Comparison of ENCODE assay signal across 9 cellular contexts in genomic region chr12:21941522-21942376, GRCh38. TPM values are rescaled to one million over a fixed set of nuclear protein-coding genes. Genes with fewer than 3 reads are reported as not detected.
A peak's percentile ranks its signal among the peaks of the same experiment; 100 is the strongest.
DNase-seq lines count a peak whose midpoint lies in the region; ATAC-seq and TF ChIP-seq lines count a peak whose summit lies in the region.
"Had no signal": no experiment of that assay in that cellular context is flagged by ENCODE, and none has a peak within 500 bp of the region (broad histone marks: within the 10 kb centered on the region; RNA-seq: fewer than 3 reads in every experiment).

No MANE protein-coding gene starts in this region.

- H3K27me3 Mint-ChIP-seq in CD8-positive, alpha-beta memory T cell, result peaks cover 33 to 78% of the 10 kb centered on the region in 2 donors

- H4K20me1 ChIP-seq in SK-N-SH (ENCODE audit: insufficient read depth) (no peaks in the 10 kb centered on the region), neural cell (ENCODE audit: insufficient read depth) (no peaks in the 10 kb centered on the region)

- CTCF ChIA-PET in CD8-positive, alpha-beta memory T cell (lab: Charles Lee), result no interaction called here
- CTCF ChIA-PET in SK-N-SH (lab: Yijun Ruan, JAX), result interaction anchor here (0.7 kb wide), 1 partner anchor 166 kb away, joined by 3 read pairs; no protein-coding TSS in a partner anchor

- no peaks in the 10 kb centered on the region for H3F3A ChIP-seq in SK-N-SH (replicated peaks; ENCODE audit: insufficient read depth)
- H3F3A ChIP-seq in neural cell (ENCODE audit: insufficient read depth, low read length, poor library complexity, severe bottlenecking), result no peaks in the 10 kb centered on the region

- H3K4me3 Mint-ChIP-seq in CD8-positive, alpha-beta memory T cell, result peak overlapping the region in 6 of 7 donors; percentile 48 to 71 (median 66)

- no peak overlapping the region for H3K27ac ChIP-seq in CD8-positive, alpha-beta memory T cell (ENCODE audit: low read depth, low read length)
- no peak overlapping the region for H3K27ac ChIP-seq in SK-N-SH (ENCODE audit: low read depth in 2 of 2, low read length in 1 of 2)
- no peak overlapping the region for H3K27ac ChIP-seq in foreskin keratinocyte
- H3K27ac ChIP-seq in neural cell (ENCODE audit: low read length), result no peak overlapping the region

- TF ChIP-seq RAD21 in SK-N-SH (IDR thresholded peaks at IDR 0.05; ENCODE audit: low read length) (no peak), neural cell (conservative IDR thresholded peaks at IDR 0.05) (no peak)

- TF ChIP-seq EP300 in SK-N-SH (IDR thresholded peaks at IDR 0.05; ENCODE audit: borderline replicate concordance in 1 of 2, low read depth in 1 of 2, low read length in 1 of 2) (no peak), neural cell (conservative IDR thresholded peaks at IDR 0.05; ENCODE audit: poor library complexity, severe bottlenecking) (no peak)

- peaks cover 12 to 27% (median 22%) of the 10 kb centered on the region in 5 donors for H3K9me3 Mint-ChIP-seq in CD8-positive, alpha-beta memory T cell

- no peak overlapping the region for H3K4me3 ChIP-seq in CD8-positive, alpha-beta memory T cell (ENCODE audit: low read length)
- H3K4me3 ChIP-seq in SK-N-SH (ENCODE audit: low read depth in 2 of 2, low read length in 1 of 2), result peak overlapping the region; percentile 26 to 46
- peak overlapping the region; percentile 61 for H3K4me3 ChIP-seq in neural cell (ENCODE audit: low read length)

- H3K9me2 ChIP-seq in SK-N-SH (no peaks in the 10 kb centered on the region), neural cell (ENCODE audit: insufficient read depth, low read length) (no peaks in the 10 kb centered on the region)

- H3K27ac Mint-ChIP-seq in CD8-positive, alpha-beta memory T cell, result peak overlapping the region in 2 of 8 donors; percentile 26 to 72

- peaks cover 16 to 18% (median 17%) of the 10 kb centered on the region in 3 donors for H3K4me1 Mint-ChIP-seq in CD8-positive, alpha-beta memory T cell

- H2AFZ ChIP-seq in SK-N-SH (ENCODE audit: low read depth), result no peak overlapping the region
- no peak overlapping the region for H2AFZ ChIP-seq in neural cell (ENCODE audit: low read depth, low read length)

- no peak for DNase-seq in CD8-positive, alpha-beta memory T cell
- DNase-seq in SK-N-SH (peak; percentile 33), foreskin keratinocyte (no peak), hippocampal formation (lab: John Stamatoyannopoulos, UW) (no peak)

- H3K79me2 ChIP-seq in SK-N-SH (ENCODE audit: insufficient read depth) (no peaks in the 10 kb centered on the region), neural cell (replicated peaks; ENCODE audit: insufficient read depth, low read length) (no peaks in the 10 kb centered on the region)

- no peak overlapping the region for H3K9ac ChIP-seq in SK-N-SH
- H3K9ac ChIP-seq in neural cell (ENCODE audit: low read length), result no peak overlapping the region

- H3K36me3 Mint-ChIP-seq in CD8-positive, alpha-beta memory T cell, result no peaks in the 10 kb centered on the region

- POLR2A ChIA-PET in CD8-positive, alpha-beta memory T cell (lab: Charles Lee), result no interaction called here
- POLR2A ChIA-PET in SK-N-SH (lab: Yijun Ruan, JAX), result no interaction called here

- no peaks in the 10 kb centered on the region for H3K36me3 ChIP-seq in CD8-positive, alpha-beta memory T cell (ENCODE audit: insufficient read depth, low read length)
- H3K36me3 ChIP-seq in SK-N-SH (replicated peaks in 1 of 2; ENCODE audit: control insufficient read depth in 1 of 2, insufficient read depth in 2 of 2, low read length in 1 of 2) (no peaks in the 10 kb centered on the region), neural cell (ENCODE audit: insufficient read depth, low read length) (no peaks in the 10 kb centered on the region)

- WGBS in SK-N-SH (ENCODE audit: low lambda C conversion rate), result 19% methylated on average over 31 of the region's 51 CpGs

- H3K4me2 ChIP-seq in SK-N-SH (peak overlapping the region; percentile 67), neural cell (ENCODE audit: low read length) (peak overlapping the region; percentile 9)

- H3K27me3 ChIP-seq in CD8-positive, alpha-beta memory T cell (ENCODE audit: insufficient read depth, low read length, poor library complexity, severe bottlenecking), result peaks cover 13% of the 10 kb centered on the region
- H3K27me3 ChIP-seq in SK-N-SH (ENCODE audit: insufficient read depth), result peaks cover 32% of the 10 kb centered on the region; the same call in 1 of the 2 replicates
- peaks cover 80% of the 10 kb centered on the region for H3K27me3 ChIP-seq in foreskin keratinocyte
- peaks cover 40% of the 10 kb centered on the region for H3K27me3 ChIP-seq in neural cell (ENCODE audit: insufficient read depth, low read depth, low read length)

- TF ChIP-seq CTCF in SK-N-SH (IDR thresholded peaks at IDR 0.05) (peak; percentile 39), foreskin keratinocyte (conservative IDR thresholded peaks at IDR 0.05) (no peak), neural cell (IDR thresholded peaks at IDR 0.05; ENCODE audit: poor library complexity, severe bottlenecking) (no peak)

- ATAC-seq in foreskin keratinocyte, result peak; percentile 45
- ATAC-seq in GM18873 (IDR thresholded peaks at IDR 0.05; ENCODE audit: low FRiP score, unreplicated experiment), result no peak
- no peak for ATAC-seq in HG03469 (IDR thresholded peaks at IDR 0.05; ENCODE audit: unreplicated experiment)
- no peak for ATAC-seq in GM19455 (IDR thresholded peaks at IDR 0.05; ENCODE audit: unreplicated experiment)
- ATAC-seq: HCT116 had no signal

- H3K4me1 ChIP-seq in CD8-positive, alpha-beta memory T cell (ENCODE audit: insufficient read depth, low read length), result peaks cover 14% of the 10 kb centered on the region
- peaks cover 0 to 5% of the 10 kb centered on the region in 2 experiments; a peak in 1 of 4 replicates for H3K4me1 ChIP-seq in SK-N-SH (ENCODE audit: control insufficient read depth in 1 of 2, insufficient read depth in 2 of 2, low read depth in 1 of 2, low read length in 1 of 2)
- H3K4me1 ChIP-seq in foreskin keratinocyte, result no peaks in the 10 kb centered on the region

- peaks cover 3% of the 10 kb centered on the region for H3K9me3 ChIP-seq in CD8-positive, alpha-beta memory T cell (ENCODE audit: low read length)
- H3K9me3 ChIP-seq in SK-N-SH, result no peaks in the 10 kb centered on the region
- peaks cover 5% of the 10 kb centered on the region for H3K9me3 ChIP-seq in neural cell (ENCODE audit: low read length)

TF ChIP-seq in SK-N-SH, 30 proteins besides CTCF, POLR2A, EP300 and RAD21:
- TF ChIP-seq USF2 (IDR thresholded peaks at IDR 0.05; ENCODE audit: borderline replicate concordance, low read depth, low read length), result no peak
- TF ChIP-seq EZH2phosphoT487 (IDR thresholded peaks at IDR 0.05; ENCODE audit: borderline replicate concordance, low read depth), result peak; percentile 40; the same call in 1 of the 2 replicates

TF ChIP-seq in neural cell, 6 proteins besides CTCF, POLR2A, EP300 and RAD21:
- no peak for TF ChIP-seq SMC3 (conservative IDR thresholded peaks at IDR 0.05; ENCODE audit: poor library complexity)
- no peak for TF ChIP-seq POLR2AphosphoS5 (IDR thresholded peaks at IDR 0.05)
- TF ChIP-seq TAF1 (IDR thresholded peaks at IDR 0.05; ENCODE audit: low read depth), result no peak
- TF ChIP-seq REST (IDR thresholded peaks at IDR 0.05; ENCODE audit: borderline replicate concordance), result no peak
- TF ChIP-seq EZH2 (IDR thresholded peaks at IDR 0.05; ENCODE audit: borderline replicate concordance, insufficient read depth, low read length, poor library complexity, severe bottlenecking), result no peak
- no peak for TF ChIP-seq MXI1 (conservative IDR thresholded peaks at IDR 0.05; ENCODE audit: poor library complexity, severe bottlenecking)

RNA-seq across cellular contexts. Expression of gene ABCC9, which starts 0.5 kb away (rescaled TPM):
- total RNA-seq in CD8-positive, alpha-beta memory T cell, result not detected
- polyA plus RNA-seq in CD8-positive, alpha-beta memory T cell, result not detected
- 0.02 and 0.06 TPM in 2 replicates for polyA plus RNA-seq in SK-N-SH (2012; rRNA removed)
- polyA plus RNA-seq in SK-N-SH (2012; cell fraction: cytosol; rRNA removed), result 0.05 and 0.08 TPM in 2 replicates
- 0.02 and 0.06 TPM in 2 replicates for polyA plus RNA-seq in SK-N-SH (2012; cell fraction: nucleus; rRNA removed)
- total RNA-seq in foreskin keratinocyte, result 0.03 and 0.04 TPM in 2 replicates
- polyA plus RNA-seq in foreskin keratinocyte, result not detected in 2 replicates
- polyA plus RNA-seq in neural cell, result 0.32 TPM in 2 replicates
- 0.23 and 0.24 TPM in 2 replicates for polyA minus RNA-seq in neural cell
